In the genomic region with DNA sequence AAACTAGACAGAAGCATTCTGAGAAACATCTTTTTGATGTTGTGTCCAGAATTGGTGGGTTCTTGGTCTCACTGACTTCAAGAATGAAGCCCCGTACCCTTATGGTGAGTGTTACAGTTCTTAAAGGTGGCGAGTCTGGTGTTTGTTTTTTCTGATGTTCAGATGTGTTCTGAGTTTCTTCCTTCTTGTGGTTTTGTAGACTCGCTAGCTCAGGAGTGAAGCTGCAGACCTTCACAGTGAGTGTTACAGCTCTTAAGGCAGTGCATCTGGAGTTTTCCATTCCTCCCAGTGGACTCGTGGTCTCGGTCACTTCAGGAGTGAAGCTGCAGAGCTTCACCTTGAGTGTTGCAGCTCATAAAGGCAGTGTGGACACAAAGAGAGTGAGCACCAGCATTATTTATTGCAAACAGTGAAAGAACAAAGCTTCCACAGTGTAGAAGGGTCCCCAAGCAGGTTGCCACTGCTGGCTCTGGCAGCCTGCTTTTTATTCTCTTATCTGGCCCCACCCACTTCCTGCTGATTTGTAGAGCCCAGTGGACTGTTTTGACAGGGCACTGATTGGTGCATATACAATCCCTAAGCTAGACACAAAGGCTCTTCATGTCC, we compare ENCODE assay signal across 15 cellular contexts.
"Had no signal": no experiment of that assay in that cellular context is flagged by ENCODE, and none has a peak within 500 bp of the region (broad histone marks: within the 10 kb centered on the region; RNA-seq: fewer than 3 reads in every experiment).

No MANE protein-coding gene starts in this region.

- H3K27me3 Mint-ChIP-seq: activated CD8-positive, alpha-beta memory T cell treated with anti-CD3 and anti-CD28 coated beads, Interleukin-2, amount 10 ng/mL, durations not matched to agents 7 days and 5 days had no signal

- H3K27ac ChIP-seq: hepatocyte, tibial artery had no signal

- H3K27me3 ChIP-seq: hepatocyte, tibial artery had no signal

- H3K4me3 ChIP-seq: hepatocyte, tibial artery had no signal

- H3K4me3 Mint-ChIP-seq: activated CD8-positive, alpha-beta memory T cell treated with anti-CD3 and anti-CD28 coated beads, Interleukin-2, amount 10 ng/mL, durations not matched to agents 7 days and 5 days; activated naive CD4-positive, alpha-beta T cell treated with anti-CD3 and anti-CD28 coated beads for 36 hours; activated T-cell treated with anti-CD3 and anti-CD28 coated beads, Interleukin-2, amount 50 U/mL, for 72 hours; nephron; T-helper 2 cell treated with Interferon-gamma antibody and Interleukin-4, amounts not matched to agents 5 μg/mL and 100 μg/mL, for 36 hours had no signal

- H2AFZ ChIP-seq: hepatocyte had no signal

- H3K4me2 ChIP-seq: hepatocyte had no signal

- H3K27ac Mint-ChIP-seq: activated CD8-positive, alpha-beta memory T cell treated with anti-CD3 and anti-CD28 coated beads, Interleukin-2, amount 10 ng/mL, durations not matched to agents 7 days and 5 days; activated naive CD4-positive, alpha-beta T cell treated with anti-CD3 and anti-CD28 coated beads for 36 hours; activated T-cell treated with anti-CD3 and anti-CD28 coated beads, Interleukin-2, amount 50 U/mL, for 72 hours; nephron; T-helper 2 cell treated with Interferon-gamma antibody and Interleukin-4, amounts not matched to agents 5 μg/mL and 100 μg/mL, for 36 hours had no signal

- ATAC-seq: activated CD4-positive, CD25-positive, alpha-beta regulatory T cell treated with anti-CD3 and anti-CD28 coated beads, Interleukin-2, amount 50 U/mL, for 24 hours; activated CD8-positive, alpha-beta memory T cell treated with anti-CD3 and anti-CD28 coated beads, Interleukin-2, amount 10 ng/mL, durations not matched to agents 7 days and 5 days; activated T-cell treated with anti-CD3 and anti-CD28 coated beads, Interleukin-2, amount 50 U/mL, for 72 hours had no signal

- H3K36me3 Mint-ChIP-seq: activated CD8-positive, alpha-beta memory T cell treated with anti-CD3 and anti-CD28 coated beads, Interleukin-2, amount 10 ng/mL, durations not matched to agents 7 days and 5 days had no signal

- H3K4me1 Mint-ChIP-seq: activated CD8-positive, alpha-beta memory T cell treated with anti-CD3 and anti-CD28 coated beads, Interleukin-2, amount 10 ng/mL, durations not matched to agents 7 days and 5 days; nephron had no signal

- H3K4me1 ChIP-seq: tibial artery had no signal

- H3K36me3 ChIP-seq: tibial artery had no signal

- H3K79me2 ChIP-seq: hepatocyte had no signal

- DNase-seq: activated CD4-positive, alpha-beta T cell treated with anti-CD3 and anti-CD28 coated beads, Interleukin-2, amount 50 U/mL, for 4 hours; activated CD8-positive, alpha-beta memory T cell treated with anti-CD3 and anti-CD28 coated beads, Interleukin-2, amount 10 ng/mL, durations not matched to agents 7 days and 5 days; activated naive CD4-positive, alpha-beta T cell treated with anti-CD3 and anti-CD28 coated beads for 36 hours; activated T-cell treated with anti-CD3 and anti-CD28 coated beads, Interleukin-2, amount 50 U/mL, for 72 hours; caudate nucleus; erythroblast; kidney glomerular epithelial cell; occipital lobe; stimulated activated CD4-positive, alpha-beta T cell treated with anti-CD3 and anti-CD28 coated beads, Interleukin-4, amount 100 ng/mL, for 1 hour; stimulated activated CD8-positive, alpha-beta memory T cell treated with anti-CD3 and anti-CD28 coated beads, Interleukin-4, amount 100 ng/mL, for 48 hours had no signal
